Comparison of ENCODE assay signal across 1 cellular context in the genomic region with DNA sequence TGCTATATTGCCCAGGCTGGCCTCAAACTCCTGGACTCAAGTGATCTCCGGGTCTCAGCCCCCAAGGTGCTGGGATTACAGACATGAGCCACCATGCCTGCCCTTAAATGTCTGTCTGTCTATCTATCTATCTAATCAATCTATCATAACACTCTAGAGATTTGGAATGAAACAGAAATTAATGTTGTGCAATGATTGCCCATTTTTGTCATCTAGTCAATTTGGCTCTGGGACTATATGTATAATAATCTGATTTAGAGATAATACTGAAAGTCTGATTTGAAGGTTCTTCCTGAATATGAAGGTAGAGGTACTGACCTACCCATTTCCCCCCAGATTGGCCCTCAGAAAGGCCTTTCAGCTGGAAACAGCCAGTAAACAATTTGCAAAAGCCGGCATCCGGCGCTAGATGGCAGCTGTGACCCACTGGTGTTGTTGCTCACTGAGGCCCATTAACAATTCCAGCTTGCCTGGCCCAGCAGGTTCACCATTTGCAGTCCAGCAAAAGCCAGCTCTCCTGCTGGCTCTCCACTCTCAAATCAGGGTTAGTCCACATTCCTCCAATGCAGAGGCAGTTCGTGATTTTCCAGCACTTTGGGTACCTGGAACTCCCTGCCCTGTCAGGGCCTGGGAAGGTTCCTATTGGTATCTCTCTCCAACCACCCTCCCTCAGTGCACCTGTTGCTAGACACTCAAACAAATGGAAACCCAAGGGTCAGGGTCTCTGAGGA.
TF ChIP-seq lines count a peak whose summit lies in the region.

No MANE protein-coding gene starts in this region.

TF ChIP-seq in K562, 482 proteins besides CTCF, POLR2A, EP300 and RAD21 (continued from another document):
- 0 out of 2 replicates have a peak, but pooled peaks have one; percentile 8 for TF ChIP-seq JUND (IDR thresholded peaks at IDR 0.05; ENCODE audit: borderline replicate concordance, low read depth, low read length)
- no peak for TF ChIP-seq JUND (tag; IDR thresholded peaks at IDR 0.05; ENCODE audit: borderline replicate concordance, low read depth, low read length)
- TF ChIP-seq, protein P1, sequence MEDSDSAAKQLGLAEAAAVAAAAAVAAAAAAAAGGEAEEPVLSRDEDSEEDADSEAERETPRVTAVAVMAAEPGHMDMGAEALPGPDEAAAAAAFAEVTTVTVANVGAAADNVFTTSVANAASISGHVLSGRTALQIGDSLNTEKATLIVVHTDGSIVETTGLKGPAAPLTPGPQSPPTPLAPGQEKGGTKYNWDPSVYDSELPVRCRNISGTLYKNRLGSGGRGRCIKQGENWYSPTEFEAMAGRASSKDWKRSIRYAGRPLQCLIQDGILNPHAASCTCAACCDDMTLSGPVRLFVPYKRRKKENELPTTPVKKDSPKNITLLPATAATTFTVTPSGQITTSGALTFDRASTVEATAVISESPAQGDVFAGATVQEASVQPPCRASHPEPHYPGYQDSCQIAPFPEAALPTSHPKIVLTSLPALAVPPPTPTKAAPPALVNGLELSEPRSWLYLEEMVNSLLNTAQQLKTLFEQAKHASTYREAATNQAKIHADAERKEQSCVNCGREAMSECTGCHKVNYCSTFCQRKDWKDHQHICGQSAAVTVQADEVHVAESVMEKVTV (CRISPR knock-in tag; IDR thresholded peaks at IDR 0.05), result peak; percentile 84
- TF ChIP-seq KLF16 (IDR thresholded peaks at IDR 0.05), result 0 out of 2 replicates have a peak, but pooled peaks have one; percentile 51
- TF ChIP-seq STAG1 (CRISPR knock-in tag; IDR thresholded peaks at IDR 0.05; ENCODE audit: borderline replicate concordance), result peak; percentile 44; the same call in 1 of the 2 replicates
- TF ChIP-seq CEBPG (CRISPR knock-in tag; IDR thresholded peaks at IDR 0.05), result no peak
- TF ChIP-seq CEBPG (tag; conservative IDR thresholded peaks at IDR 0.05 in 1 of 2, IDR thresholded peaks at IDR 0.05 in 1 of 2), result peak in 1 of 2 experiments; percentile 78; a peak in 2 of 4 replicates
- 0 out of 4 replicates have a peak, but pooled peaks of 1 of the 2 experiments have one; percentile 6 for TF ChIP-seq RCOR1 (IDR thresholded peaks at IDR 0.05; ENCODE audit: borderline replicate concordance in 1 of 2, low read depth in 2 of 2, low read length in 2 of 2)
- TF ChIP-seq, protein P2, sequence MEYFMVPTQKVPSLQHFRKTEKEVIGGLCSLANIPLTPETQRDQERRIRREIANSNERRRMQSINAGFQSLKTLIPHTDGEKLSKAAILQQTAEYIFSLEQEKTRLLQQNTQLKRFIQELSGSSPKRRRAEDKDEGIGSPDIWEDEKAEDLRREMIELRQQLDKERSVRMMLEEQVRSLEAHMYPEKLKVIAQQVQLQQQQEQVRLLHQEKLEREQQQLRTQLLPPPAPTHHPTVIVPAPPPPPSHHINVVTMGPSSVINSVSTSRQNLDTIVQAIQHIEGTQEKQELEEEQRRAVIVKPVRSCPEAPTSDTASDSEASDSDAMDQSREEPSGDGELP (CRISPR knock-in tag; IDR thresholded peaks at IDR 0.05; ENCODE audit: borderline replicate concordance), result 0 out of 2 replicates have a peak, but pooled peaks have one; percentile 49
- peak; percentile 73 for TF ChIP-seq CEBPB (tag; IDR thresholded peaks at IDR 0.05)
- TF ChIP-seq SMAD4 (CRISPR knock-in tag; conservative IDR thresholded peaks at IDR 0.05), result no peak
- TF ChIP-seq SMC3 (conservative IDR thresholded peaks at IDR 0.05; ENCODE audit: insufficient read depth, low read depth, low read length), result peak; percentile 83
